ENCODE assay signal across 1 cellular context in the genomic region with DNA sequence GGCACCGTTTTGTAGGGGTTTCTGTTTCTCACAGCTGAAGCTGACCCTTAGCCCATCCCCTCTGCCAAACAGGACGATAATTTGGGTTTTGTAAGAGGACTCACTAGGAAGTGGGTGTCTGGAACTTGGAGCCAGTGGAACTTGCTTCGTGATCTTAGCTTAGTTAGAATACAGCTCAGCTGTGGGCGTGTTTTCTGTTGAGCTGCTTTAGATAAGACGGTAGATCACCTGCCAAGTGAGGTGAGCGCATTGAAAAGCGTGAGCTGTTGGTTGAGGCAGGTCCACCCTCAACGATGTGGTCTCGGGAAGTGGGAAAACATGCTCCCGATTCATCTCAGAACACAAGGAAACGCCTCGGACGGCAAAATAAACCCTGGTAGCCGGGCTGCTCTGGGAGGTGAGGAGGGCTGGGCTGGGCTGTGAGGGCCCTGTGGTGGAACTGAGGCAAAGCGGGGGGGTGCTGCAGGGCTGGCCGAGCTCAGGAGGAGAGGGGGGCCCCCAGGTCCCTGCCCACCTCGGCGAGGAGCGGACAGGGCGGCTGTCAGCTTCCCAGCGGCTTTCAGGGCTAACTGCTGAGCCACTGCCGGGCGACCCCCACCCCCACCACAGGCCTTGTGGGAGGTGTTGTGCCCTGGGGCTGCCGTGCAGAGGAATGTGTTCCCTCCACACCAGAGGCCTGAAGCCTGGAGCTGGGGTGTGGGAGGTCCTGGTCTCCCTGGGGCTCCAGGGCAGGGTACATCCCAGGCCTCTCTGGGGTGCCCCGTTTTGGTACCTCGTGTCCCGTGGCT.
TF ChIP-seq lines count a peak whose summit lies in the region.

No MANE protein-coding gene starts in this region.

TF ChIP-seq in GM12878, 131 proteins besides CTCF, POLR2A, EP300 and RAD21:
- TF ChIP-seq ZNF592 (IDR thresholded peaks at IDR 0.05) (no peak), SP1 (IDR thresholded peaks at IDR 0.05; ENCODE audit: low read depth, low read length) (no peak), RAD51 (IDR thresholded peaks at IDR 0.05) (no peak), NFXL1 (IDR thresholded peaks at IDR 0.05; ENCODE audit: borderline replicate concordance) (no peak), BRCA1 (IDR thresholded peaks at IDR 0.05; ENCODE audit: low read depth, low read length) (no peak), EED (IDR thresholded peaks at IDR 0.05; ENCODE audit: low read depth) (no peak)
- TF ChIP-seq, protein P1, sequence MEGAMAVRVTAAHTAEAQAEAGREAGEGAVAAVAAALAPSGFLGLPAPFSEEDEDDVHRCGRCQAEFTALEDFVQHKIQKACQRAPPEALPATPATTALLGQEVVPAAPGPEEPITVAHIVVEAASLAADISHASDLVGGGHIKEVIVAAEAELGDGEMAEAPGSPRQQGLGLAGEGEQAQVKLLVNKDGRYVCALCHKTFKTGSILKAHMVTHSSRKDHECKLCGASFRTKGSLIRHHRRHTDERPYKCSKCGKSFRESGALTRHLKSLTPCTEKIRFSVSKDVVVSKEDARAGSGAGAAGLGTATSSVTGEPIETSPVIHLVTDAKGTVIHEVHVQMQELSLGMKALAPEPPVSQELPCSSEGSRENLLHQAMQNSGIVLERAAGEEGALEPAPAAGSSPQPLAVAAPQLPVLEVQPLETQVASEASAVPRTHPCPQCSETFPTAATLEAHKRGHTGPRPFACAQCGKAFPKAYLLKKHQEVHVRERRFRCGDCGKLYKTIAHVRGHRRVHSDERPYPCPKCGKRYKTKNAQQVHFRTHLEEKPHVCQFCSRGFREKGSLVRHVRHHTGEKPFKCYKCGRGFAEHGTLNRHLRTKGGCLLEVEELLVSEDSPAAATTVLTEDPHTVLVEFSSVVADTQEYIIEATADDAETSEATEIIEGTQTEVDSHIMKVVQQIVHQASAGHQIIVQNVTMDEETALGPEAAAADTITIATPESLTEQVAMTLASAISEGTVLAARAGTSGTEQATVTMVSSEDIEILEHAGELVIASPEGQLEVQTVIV (IDR thresholded peaks at IDR 0.05; ENCODE audit: borderline replicate concordance, partially characterized antibody), result no peak
